1 cellular context compared by ENCODE assay signal in genomic region chr1:153801028-153801625, GRCh38.
TF ChIP-seq lines count a peak whose summit lies in the region.

No MANE protein-coding gene starts in this region.

TF ChIP-seq in HepG2, 621 proteins besides CTCF, POLR2A, EP300 and RAD21 (continued from another document):
- TF ChIP-seq ZNF570 (CRISPR knock-in tag; IDR thresholded peaks at IDR 0.05; ENCODE audit: borderline replicate concordance) (no peak), NKX3-1 (CRISPR knock-in tag; IDR thresholded peaks at IDR 0.05) (no peak), ZNF136 (CRISPR knock-in tag; IDR thresholded peaks at IDR 0.05; ENCODE audit: low read depth) (no peak), SKIL (CRISPR knock-in tag; IDR thresholded peaks at IDR 0.05; ENCODE audit: borderline replicate concordance) (no peak), BRD4 (CRISPR knock-in tag; IDR thresholded peaks at IDR 0.05) (no peak), HNF4A (CRISPR knock-in tag; IDR thresholded peaks at IDR 0.05) (no peak), ZNF7 (CRISPR knock-in tag; IDR thresholded peaks at IDR 0.05) (no peak)
